Comparison of ENCODE assay signal across 2 cellular contexts in genomic region chr1:59900640-59901039, GRCh38.
TF ChIP-seq lines count a peak whose summit lies in the region.

No MANE protein-coding gene starts in this region.

TF ChIP-seq in HCT116, 20 proteins besides CTCF, POLR2A, EP300 and RAD21 (continued from another document):
- TF ChIP-seq, protein P1, sequence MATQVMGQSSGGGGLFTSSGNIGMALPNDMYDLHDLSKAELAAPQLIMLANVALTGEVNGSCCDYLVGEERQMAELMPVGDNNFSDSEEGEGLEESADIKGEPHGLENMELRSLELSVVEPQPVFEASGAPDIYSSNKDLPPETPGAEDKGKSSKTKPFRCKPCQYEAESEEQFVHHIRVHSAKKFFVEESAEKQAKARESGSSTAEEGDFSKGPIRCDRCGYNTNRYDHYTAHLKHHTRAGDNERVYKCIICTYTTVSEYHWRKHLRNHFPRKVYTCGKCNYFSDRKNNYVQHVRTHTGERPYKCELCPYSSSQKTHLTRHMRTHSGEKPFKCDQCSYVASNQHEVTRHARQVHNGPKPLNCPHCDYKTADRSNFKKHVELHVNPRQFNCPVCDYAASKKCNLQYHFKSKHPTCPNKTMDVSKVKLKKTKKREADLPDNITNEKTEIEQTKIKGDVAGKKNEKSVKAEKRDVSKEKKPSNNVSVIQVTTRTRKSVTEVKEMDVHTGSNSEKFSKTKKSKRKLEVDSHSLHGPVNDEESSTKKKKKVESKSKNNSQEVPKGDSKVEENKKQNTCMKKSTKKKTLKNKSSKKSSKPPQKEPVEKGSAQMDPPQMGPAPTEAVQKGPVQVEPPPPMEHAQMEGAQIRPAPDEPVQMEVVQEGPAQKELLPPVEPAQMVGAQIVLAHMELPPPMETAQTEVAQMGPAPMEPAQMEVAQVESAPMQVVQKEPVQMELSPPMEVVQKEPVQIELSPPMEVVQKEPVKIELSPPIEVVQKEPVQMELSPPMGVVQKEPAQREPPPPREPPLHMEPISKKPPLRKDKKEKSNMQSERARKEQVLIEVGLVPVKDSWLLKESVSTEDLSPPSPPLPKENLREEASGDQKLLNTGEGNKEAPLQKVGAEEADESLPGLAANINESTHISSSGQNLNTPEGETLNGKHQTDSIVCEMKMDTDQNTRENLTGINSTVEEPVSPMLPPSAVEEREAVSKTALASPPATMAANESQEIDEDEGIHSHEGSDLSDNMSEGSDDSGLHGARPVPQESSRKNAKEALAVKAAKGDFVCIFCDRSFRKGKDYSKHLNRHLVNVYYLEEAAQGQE (IDR thresholded peaks at IDR 0.05; ENCODE audit: low read depth): no peak
- TF ChIP-seq, protein P2, sequence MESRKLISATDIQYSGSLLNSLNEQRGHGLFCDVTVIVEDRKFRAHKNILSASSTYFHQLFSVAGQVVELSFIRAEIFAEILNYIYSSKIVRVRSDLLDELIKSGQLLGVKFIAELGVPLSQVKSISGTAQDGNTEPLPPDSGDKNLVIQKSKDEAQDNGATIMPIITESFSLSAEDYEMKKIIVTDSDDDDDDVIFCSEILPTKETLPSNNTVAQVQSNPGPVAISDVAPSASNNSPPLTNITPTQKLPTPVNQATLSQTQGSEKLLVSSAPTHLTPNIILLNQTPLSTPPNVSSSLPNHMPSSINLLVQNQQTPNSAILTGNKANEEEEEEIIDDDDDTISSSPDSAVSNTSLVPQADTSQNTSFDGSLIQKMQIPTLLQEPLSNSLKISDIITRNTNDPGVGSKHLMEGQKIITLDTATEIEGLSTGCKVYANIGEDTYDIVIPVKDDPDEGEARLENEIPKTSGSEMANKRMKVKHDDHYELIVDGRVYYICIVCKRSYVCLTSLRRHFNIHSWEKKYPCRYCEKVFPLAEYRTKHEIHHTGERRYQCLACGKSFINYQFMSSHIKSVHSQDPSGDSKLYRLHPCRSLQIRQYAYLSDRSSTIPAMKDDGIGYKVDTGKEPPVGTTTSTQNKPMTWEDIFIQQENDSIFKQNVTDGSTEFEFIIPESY (IDR thresholded peaks at IDR 0.05; ENCODE audit: extremely low read depth, insufficient replicate concordance, low read length): no peak
- TF ChIP-seq EGR1 (IDR thresholded peaks at IDR 0.05; ENCODE audit: low read depth): no peak
- TF ChIP-seq ZFX (IDR thresholded peaks at IDR 0.05): no peak
- no peak for TF ChIP-seq YY1 (IDR thresholded peaks at IDR 0.05; ENCODE audit: extremely low read depth, insufficient replicate concordance, low read depth, low read length)
- TF ChIP-seq MAX (IDR thresholded peaks at IDR 0.05): no peak
- TF ChIP-seq, protein P3, sequence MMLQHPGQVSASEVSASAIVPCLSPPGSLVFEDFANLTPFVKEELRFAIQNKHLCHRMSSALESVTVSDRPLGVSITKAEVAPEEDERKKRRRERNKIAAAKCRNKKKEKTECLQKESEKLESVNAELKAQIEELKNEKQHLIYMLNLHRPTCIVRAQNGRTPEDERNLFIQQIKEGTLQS (IDR thresholded peaks at IDR 0.05): no peak
- TF ChIP-seq FOSL1 (IDR thresholded peaks at IDR 0.05; ENCODE audit: low read depth): no peak
- no peak for TF ChIP-seq ELF1 (IDR thresholded peaks at IDR 0.05; ENCODE audit: borderline replicate concordance, low read depth)
- TF ChIP-seq EZH2phosphoT487 (IDR thresholded peaks at IDR 0.05; ENCODE audit: borderline replicate concordance): no peak
TF ChIP-seq in HCT116: peak in this region for 0.

TF ChIP-seq in SK-N-SH treated with all-trans-retinoic acid at 6 μM for 48 hours, 23 proteins besides CTCF, POLR2A, EP300 and RAD21 (continued from another document):
- TF ChIP-seq, protein P4, sequence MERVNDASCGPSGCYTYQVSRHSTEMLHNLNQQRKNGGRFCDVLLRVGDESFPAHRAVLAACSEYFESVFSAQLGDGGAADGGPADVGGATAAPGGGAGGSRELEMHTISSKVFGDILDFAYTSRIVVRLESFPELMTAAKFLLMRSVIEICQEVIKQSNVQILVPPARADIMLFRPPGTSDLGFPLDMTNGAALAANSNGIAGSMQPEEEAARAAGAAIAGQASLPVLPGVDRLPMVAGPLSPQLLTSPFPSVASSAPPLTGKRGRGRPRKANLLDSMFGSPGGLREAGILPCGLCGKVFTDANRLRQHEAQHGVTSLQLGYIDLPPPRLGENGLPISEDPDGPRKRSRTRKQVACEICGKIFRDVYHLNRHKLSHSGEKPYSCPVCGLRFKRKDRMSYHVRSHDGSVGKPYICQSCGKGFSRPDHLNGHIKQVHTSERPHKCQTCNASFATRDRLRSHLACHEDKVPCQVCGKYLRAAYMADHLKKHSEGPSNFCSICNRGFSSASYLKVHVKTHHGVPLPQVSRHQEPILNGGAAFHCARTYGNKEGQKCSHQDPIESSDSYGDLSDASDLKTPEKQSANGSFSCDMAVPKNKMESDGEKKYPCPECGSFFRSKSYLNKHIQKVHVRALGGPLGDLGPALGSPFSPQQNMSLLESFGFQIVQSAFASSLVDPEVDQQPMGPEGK (CRISPR knock-in tag; IDR thresholded peaks at IDR 0.05; ENCODE audit: borderline replicate concordance): no peak
- TF ChIP-seq GLIS3 (CRISPR knock-in tag; IDR thresholded peaks at IDR 0.05): no peak
- no peak for TF ChIP-seq ZC3H10 (CRISPR knock-in tag; IDR thresholded peaks at IDR 0.05)
- TF ChIP-seq CSDC2 (CRISPR knock-in tag; IDR thresholded peaks at IDR 0.05): no peak
- TF ChIP-seq TOX (CRISPR knock-in tag; IDR thresholded peaks at IDR 0.05; ENCODE audit: borderline replicate concordance): no peak
- no peak for TF ChIP-seq ZFP30 (CRISPR knock-in tag; IDR thresholded peaks at IDR 0.05)
- TF ChIP-seq, protein P5, sequence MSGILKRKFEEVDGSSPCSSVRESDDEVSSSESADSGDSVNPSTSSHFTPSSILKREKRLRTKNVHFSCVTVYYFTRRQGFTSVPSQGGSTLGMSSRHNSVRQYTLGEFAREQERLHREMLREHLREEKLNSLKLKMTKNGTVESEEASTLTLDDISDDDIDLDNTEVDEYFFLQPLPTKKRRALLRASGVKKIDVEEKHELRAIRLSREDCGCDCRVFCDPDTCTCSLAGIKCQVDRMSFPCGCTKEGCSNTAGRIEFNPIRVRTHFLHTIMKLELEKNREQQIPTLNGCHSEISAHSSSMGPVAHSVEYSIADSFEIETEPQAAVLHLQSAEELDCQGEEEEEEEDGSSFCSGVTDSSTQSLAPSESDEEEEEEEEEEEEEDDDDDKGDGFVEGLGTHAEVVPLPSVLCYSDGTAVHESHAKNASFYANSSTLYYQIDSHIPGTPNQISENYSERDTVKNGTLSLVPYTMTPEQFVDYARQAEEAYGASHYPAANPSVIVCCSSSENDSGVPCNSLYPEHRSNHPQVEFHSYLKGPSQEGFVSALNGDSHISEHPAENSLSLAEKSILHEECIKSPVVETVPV (CRISPR knock-in tag; IDR thresholded peaks at IDR 0.05): no peak
- no peak for TF ChIP-seq ESRRG (CRISPR knock-in tag; IDR thresholded peaks at IDR 0.05)
- TF ChIP-seq, protein P6, sequence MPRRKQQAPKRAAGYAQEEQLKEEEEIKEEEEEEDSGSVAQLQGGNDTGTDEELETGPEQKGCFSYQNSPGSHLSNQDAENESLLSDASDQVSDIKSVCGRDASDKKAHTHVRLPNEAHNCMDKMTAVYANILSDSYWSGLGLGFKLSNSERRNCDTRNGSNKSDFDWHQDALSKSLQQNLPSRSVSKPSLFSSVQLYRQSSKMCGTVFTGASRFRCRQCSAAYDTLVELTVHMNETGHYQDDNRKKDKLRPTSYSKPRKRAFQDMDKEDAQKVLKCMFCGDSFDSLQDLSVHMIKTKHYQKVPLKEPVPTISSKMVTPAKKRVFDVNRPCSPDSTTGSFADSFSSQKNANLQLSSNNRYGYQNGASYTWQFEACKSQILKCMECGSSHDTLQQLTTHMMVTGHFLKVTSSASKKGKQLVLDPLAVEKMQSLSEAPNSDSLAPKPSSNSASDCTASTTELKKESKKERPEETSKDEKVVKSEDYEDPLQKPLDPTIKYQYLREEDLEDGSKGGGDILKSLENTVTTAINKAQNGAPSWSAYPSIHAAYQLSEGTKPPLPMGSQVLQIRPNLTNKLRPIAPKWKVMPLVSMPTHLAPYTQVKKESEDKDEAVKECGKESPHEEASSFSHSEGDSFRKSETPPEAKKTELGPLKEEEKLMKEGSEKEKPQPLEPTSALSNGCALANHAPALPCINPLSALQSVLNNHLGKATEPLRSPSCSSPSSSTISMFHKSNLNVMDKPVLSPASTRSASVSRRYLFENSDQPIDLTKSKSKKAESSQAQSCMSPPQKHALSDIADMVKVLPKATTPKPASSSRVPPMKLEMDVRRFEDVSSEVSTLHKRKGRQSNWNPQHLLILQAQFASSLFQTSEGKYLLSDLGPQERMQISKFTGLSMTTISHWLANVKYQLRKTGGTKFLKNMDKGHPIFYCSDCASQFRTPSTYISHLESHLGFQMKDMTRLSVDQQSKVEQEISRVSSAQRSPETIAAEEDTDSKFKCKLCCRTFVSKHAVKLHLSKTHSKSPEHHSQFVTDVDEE (CRISPR knock-in tag; IDR thresholded peaks at IDR 0.05): no peak
- no peak for TF ChIP-seq RARB (CRISPR knock-in tag; IDR thresholded peaks at IDR 0.05)
- no peak for TF ChIP-seq POU6F1 (CRISPR knock-in tag; IDR thresholded peaks at IDR 0.05; ENCODE audit: borderline replicate concordance, low read depth)
